1 cellular context compared by ENCODE assay signal in the genomic region with DNA sequence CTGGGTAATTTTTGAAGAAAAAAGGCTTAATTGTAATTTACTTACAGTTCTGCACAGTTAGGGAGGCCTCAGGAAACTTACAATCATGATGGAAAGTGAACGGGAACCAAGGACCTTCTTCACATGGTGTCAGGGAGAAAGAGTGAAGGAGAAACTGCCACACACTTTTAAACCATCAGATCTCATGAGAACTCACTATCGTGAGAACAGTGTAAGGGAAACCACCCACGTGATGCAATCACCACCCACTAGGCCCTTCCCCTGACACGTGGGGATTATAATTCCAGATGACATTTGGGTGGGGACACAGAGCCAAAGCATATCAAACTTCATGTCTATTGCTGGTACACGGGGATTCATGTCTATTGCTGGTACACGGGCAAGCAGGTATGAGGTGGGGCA.
TF ChIP-seq lines count a peak whose summit lies in the region.

No MANE protein-coding gene starts in this region.

TF ChIP-seq in IMR-90, 13 proteins besides CTCF, POLR2A, EP300 and RAD21:
- TF ChIP-seq CHD1 (IDR thresholded peaks at IDR 0.05; ENCODE audit: low read depth, low read length) (no peak), CEBPB (IDR thresholded peaks at IDR 0.05; ENCODE audit: low read depth, low read length) (0 out of 2 replicates have a peak, but pooled peaks have one; percentile 4), BHLHE40 (IDR thresholded peaks at IDR 0.05; ENCODE audit: low read depth, low read length) (no peak), MXI1 (IDR thresholded peaks at IDR 0.05; ENCODE audit: borderline replicate concordance, low read depth, low read length) (no peak)
- TF ChIP-seq, protein P1, sequence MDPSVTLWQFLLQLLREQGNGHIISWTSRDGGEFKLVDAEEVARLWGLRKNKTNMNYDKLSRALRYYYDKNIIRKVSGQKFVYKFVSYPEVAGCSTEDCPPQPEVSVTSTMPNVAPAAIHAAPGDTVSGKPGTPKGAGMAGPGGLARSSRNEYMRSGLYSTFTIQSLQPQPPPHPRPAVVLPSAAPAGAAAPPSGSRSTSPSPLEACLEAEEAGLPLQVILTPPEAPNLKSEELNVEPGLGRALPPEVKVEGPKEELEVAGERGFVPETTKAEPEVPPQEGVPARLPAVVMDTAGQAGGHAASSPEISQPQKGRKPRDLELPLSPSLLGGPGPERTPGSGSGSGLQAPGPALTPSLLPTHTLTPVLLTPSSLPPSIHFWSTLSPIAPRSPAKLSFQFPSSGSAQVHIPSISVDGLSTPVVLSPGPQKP (IDR thresholded peaks at IDR 0.05; ENCODE audit: borderline replicate concordance, low read depth, low read length) = no peak
